9 cellular contexts compared by ENCODE assay signal in the genomic region with DNA sequence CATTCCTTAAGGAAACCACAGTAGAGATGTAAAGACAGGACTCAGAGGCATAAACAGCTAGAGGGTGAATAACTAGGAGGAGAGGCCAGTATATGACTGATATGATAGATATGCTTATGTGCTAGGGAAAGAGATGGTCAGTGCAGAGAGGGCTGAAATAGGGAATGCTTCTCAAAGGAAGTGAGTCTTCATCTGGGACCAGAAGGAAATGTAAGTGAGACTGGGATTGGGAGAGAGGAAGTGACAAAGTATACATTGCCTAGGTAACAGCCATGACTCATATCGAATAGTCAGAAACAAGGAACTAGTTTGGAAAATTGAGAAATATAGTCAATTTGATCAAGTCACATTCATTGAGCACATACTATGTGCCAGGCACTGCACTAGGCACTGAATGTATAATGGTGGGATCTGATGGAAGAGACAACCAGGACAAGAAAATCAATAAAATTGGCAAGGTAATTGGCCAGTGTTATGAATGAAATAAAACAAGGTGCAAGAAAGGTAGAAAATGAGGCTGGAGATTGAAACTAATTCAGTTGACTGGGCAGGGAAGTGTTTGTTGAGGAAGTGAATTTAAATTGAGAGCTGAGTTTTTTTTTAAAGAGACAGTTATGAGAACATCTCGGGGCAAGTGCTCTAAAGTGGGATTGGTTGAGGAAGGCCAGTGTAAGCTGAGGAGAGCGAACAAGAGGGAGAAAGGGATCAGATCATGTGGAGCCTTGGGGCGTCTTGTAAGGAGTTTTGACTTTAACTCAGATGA. TPM values are rescaled to one million over a fixed set of nuclear protein-coding genes. Genes with fewer than 3 reads are reported as not detected.
DNase-seq lines count a peak whose midpoint lies in the region; ATAC-seq, FAIRE-seq and TF ChIP-seq lines count a peak whose summit lies in the region.
"Had no signal": no experiment of that assay in that cellular context is flagged by ENCODE, and none has a peak within 500 bp of the region (broad histone marks: within the 10 kb centered on the region; RNA-seq: fewer than 3 reads in every experiment).

No MANE protein-coding gene starts in this region.

- no peak for FAIRE-seq in urothelium cell line (lab: Jason Lieb, UNC)

- no peaks in the 10 kb centered on the region for H3K79me2 ChIP-seq in neural progenitor cell (ENCODE audit: low read depth)

- DNase-seq in Calu3 (no peak), LHCN-M2 (ENCODE audit: low read depth) (peak; percentile 74), mucosa of descending colon (no peak), urothelium cell line (ENCODE audit: low spot score) (no peak), neural progenitor cell (ENCODE audit: low spot score) (no peak)
- no peak for DNase-seq in activated naive CD8-positive, alpha-beta T cell treated with anti-CD3 and anti-CD28 coated beads, Interleukin-2, amount 50 U/mL, for 24 hours

- H3K9me3 Mint-ChIP-seq in Calu3 (ENCODE audit: low read depth, unreplicated experiment) = peaks cover 6% of the 10 kb centered on the region
- H3K9me3 Mint-ChIP-seq in activated naive CD8-positive, alpha-beta T cell treated with anti-CD3 and anti-CD28 coated beads, Interleukin-2, amount 50 U/mL, for 24 hours = no peaks in the 10 kb centered on the region
- no peaks in the 10 kb centered on the region for H3K9me3 Mint-ChIP-seq in neural progenitor cell
- H3K9me3 Mint-ChIP-seq: brain had no signal

- H2AFZ ChIP-seq in neural progenitor cell (replicated peaks) = no peak overlapping the region

- H3K27ac Mint-ChIP-seq in Calu3 (ENCODE audit: unreplicated experiment) (peak overlapping the region; percentile 86), neural progenitor cell (no peak overlapping the region)
- H3K27ac Mint-ChIP-seq in activated naive CD8-positive, alpha-beta T cell treated with anti-CD3 and anti-CD28 coated beads, Interleukin-2, amount 50 U/mL, for 24 hours = peak overlapping the region; percentile 69
- H3K27ac Mint-ChIP-seq: brain had no signal

- no peak overlapping the region for H3K9ac ChIP-seq in neural progenitor cell

- H3K36me3 Mint-ChIP-seq in Calu3 (ENCODE audit: insufficient read depth, unreplicated experiment) (peaks cover 37% of the 10 kb centered on the region), neural progenitor cell (no peaks in the 10 kb centered on the region)
- peaks cover 48% of the 10 kb centered on the region for H3K36me3 Mint-ChIP-seq in activated naive CD8-positive, alpha-beta T cell treated with anti-CD3 and anti-CD28 coated beads, Interleukin-2, amount 50 U/mL, for 24 hours (ENCODE audit: low read depth)
- H3K36me3 Mint-ChIP-seq: brain had no signal

- BruUV-seq in Calu3 (replicated peaks; lab: Mats Ljungman, UMichigan) = no TSS peak

- intact Hi-C loops in Calu3 (cut with micrococcal nuclease; ENCODE audit: unreplicated experiment) = loop anchor here (5.0 kb wide), 1 partner anchor 282 kb away; no protein-coding TSS in a partner anchor
- intact Hi-C loops in mucosa of descending colon (cut with DNase I, micrococcal nuclease) = no loop called here

- peak overlapping the region; percentile 24 for H3K4me3 Mint-ChIP-seq in Calu3 (ENCODE audit: low read depth, unreplicated experiment)
- peak overlapping the region; percentile 48 for H3K4me3 Mint-ChIP-seq in activated naive CD8-positive, alpha-beta T cell treated with anti-CD3 and anti-CD28 coated beads, Interleukin-2, amount 50 U/mL, for 24 hours
- no peak overlapping the region for H3K4me3 Mint-ChIP-seq in neural progenitor cell
- H3K4me3 Mint-ChIP-seq: brain had no signal

- H3K9me3 ChIP-seq in mucosa of descending colon (no peaks in the 10 kb centered on the region), neural progenitor cell (ENCODE audit: low read depth) (no peaks in the 10 kb centered on the region)

- ATAC-seq in activated naive CD8-positive, alpha-beta T cell treated with anti-CD3 and anti-CD28 coated beads, Interleukin-2, amount 50 U/mL, for 24 hours = no peak
- ATAC-seq in mucosa of descending colon = peak; percentile 74
- no peak for ATAC-seq in HG03175 (IDR thresholded peaks at IDR 0.05; ENCODE audit: unreplicated experiment)
- no peak for ATAC-seq in HG02798 (IDR thresholded peaks at IDR 0.05; ENCODE audit: poor library complexity, unreplicated experiment)

- CTCF ChIA-PET in Calu3 (lab: Charles Lee) = interaction anchor here (0.6 kb wide), 1 partner anchor 128 kb away, joined by 3 read pairs; no protein-coding TSS in a partner anchor

- peaks cover 38% of the 10 kb centered on the region for H3K4me1 Mint-ChIP-seq in Calu3 (ENCODE audit: low read depth, unreplicated experiment)
- peaks cover 80% of the 10 kb centered on the region for H3K4me1 Mint-ChIP-seq in activated naive CD8-positive, alpha-beta T cell treated with anti-CD3 and anti-CD28 coated beads, Interleukin-2, amount 50 U/mL, for 24 hours
- H3K4me1 Mint-ChIP-seq in neural progenitor cell = peaks cover 11% of the 10 kb centered on the region

- H3K4me1 ChIP-seq in mucosa of descending colon (ENCODE audit: low read depth) (peaks cover 4% of the 10 kb centered on the region), neural progenitor cell (no peaks in the 10 kb centered on the region)

- H3K27me3 Mint-ChIP-seq in Calu3 (ENCODE audit: unreplicated experiment) (no peaks in the 10 kb centered on the region), neural progenitor cell (ENCODE audit: insufficient read depth, low read depth) (no peaks in the 10 kb centered on the region)
- no peaks in the 10 kb centered on the region for H3K27me3 Mint-ChIP-seq in activated naive CD8-positive, alpha-beta T cell treated with anti-CD3 and anti-CD28 coated beads, Interleukin-2, amount 50 U/mL, for 24 hours

- H3F3A ChIP-seq in neural progenitor cell (ENCODE audit: low read depth) = no peaks in the 10 kb centered on the region

- H3K27me3 ChIP-seq in neural progenitor cell = no peaks in the 10 kb centered on the region

- no peaks in the 10 kb centered on the region for H4K20me1 ChIP-seq in neural progenitor cell (ENCODE audit: low read depth)

- no peak overlapping the region for H3K4me2 ChIP-seq in neural progenitor cell

- H3K27ac ChIP-seq in neural progenitor cell = no peak overlapping the region

- no peak overlapping the region for H3K4me3 ChIP-seq in mucosa of descending colon
- H3K4me3 ChIP-seq in neural progenitor cell = no peak overlapping the region

- H3K36me3 ChIP-seq in mucosa of descending colon (ENCODE audit: low read depth) (no peaks in the 10 kb centered on the region), neural progenitor cell (no peaks in the 10 kb centered on the region)

- TF ChIP-seq CTCF in Calu3 (IDR thresholded peaks at IDR 0.05; ENCODE audit: unreplicated experiment) (no peak), mucosa of descending colon (IDR thresholded peaks at IDR 0.05) (no peak), neural progenitor cell (IDR thresholded peaks at IDR 0.05) (no peak)

RNA-seq across cellular contexts. Expression of gene ERAP2, which starts 4.3 kb away (rescaled TPM):
- total RNA-seq in Calu3 (2022) (67.7 TPM in 2 replicates), LHCN-M2 (2014; rRNA removed) (19.3 and 26.9 TPM in 2 replicates), mucosa of descending colon (10 to 100 TPM; 16.1 to 44.8 (median 19.5) TPM), neural progenitor cell (ENCODE audit: low replicate concordance) (not detected in 2 replicates)
- polyA plus RNA-seq in LHCN-M2 (2012) = 7.4 TPM

RNA-seq across cellular contexts. Expression of gene LNPEP, which starts 55.3 kb away (rescaled TPM):
- total RNA-seq in Calu3 (2022) (76.0 and 85.5 TPM in 2 replicates), LHCN-M2 (2014; rRNA removed) (20.3 and 29.5 TPM in 2 replicates), mucosa of descending colon (10 to 100 TPM; 32.3 to 54.7 (median 38.2) TPM), neural progenitor cell (ENCODE audit: low replicate concordance) (7.0 and 19.6 TPM in 2 replicates)
- 3.5 TPM for polyA plus RNA-seq in LHCN-M2 (2012)

Comparison
In these comparisons a context has a peak if more than half of its experiments do, and no peak if none do; other contexts are left out.
1. RNA of gene ERAP2, which starts 4.3 kb away (total RNA-seq): 67.7 TPM in Calu3, 19.3 to 26.9 TPM in LHCN-M2 and 16.1 to 44.8 TPM in mucosa of descending colon; not detected in neural progenitor cell; every median in the first group is over 10 times any median in the second.